Comparison of ENCODE assay signal across 21 cellular contexts in the genomic region with DNA sequence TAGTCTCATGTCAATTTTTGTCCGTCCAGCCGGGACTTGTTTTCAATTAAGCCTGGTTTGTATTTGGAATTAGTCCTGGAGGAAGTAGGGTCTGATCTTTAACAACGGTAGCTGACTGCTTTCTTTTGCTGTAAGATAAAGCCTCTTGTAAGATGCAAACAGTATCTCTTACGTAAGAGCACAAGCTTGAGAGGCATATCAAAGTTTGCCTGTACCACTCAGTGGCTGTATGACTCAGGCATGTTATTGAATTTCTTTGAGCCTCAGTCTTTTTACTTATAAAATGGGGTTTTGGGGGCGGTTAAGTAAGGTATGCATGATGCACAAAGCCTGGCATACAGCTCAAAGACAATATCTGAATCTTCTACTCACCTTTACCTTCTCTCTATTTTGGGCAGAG.
"Had no signal": no experiment of that assay in that cellular context is flagged by ENCODE, and none has a peak within 500 bp of the region (broad histone marks: within the 10 kb centered on the region; RNA-seq: fewer than 3 reads in every experiment).

No MANE protein-coding gene starts in this region.

- H3K4me3 Mint-ChIP-seq: activated CD4-positive, alpha-beta memory T cell treated with anti-CD3 and anti-CD28 coated beads for 36 hours; activated naive CD8-positive, alpha-beta T cell treated with anti-CD3 and anti-CD28 coated beads, Interleukin-2, amount 50 U/mL, for 24 hours; central memory CD8-positive, alpha-beta T cell; memory B cell; nephron; T-helper 1 cell treated with Interleukin-12 subunit alpha and Interleukin-12 subunit beta and Interleukin-4 antibody, amounts not matched to agents 30 μg/mL and 1 μg/mL, for 36 hours; type B pancreatic cell had no signal

- H3K4me3 ChIP-seq: coronary artery, ovary, prostate gland, testis had no signal

- H3K4me1 Mint-ChIP-seq: activated naive CD8-positive, alpha-beta T cell treated with anti-CD3 and anti-CD28 coated beads, Interleukin-2, amount 50 U/mL, for 24 hours; central memory CD8-positive, alpha-beta T cell; memory B cell; nephron had no signal

- ATAC-seq: activated naive CD8-positive, alpha-beta T cell treated with anti-CD3 and anti-CD28 coated beads, Interleukin-2, amount 50 U/mL, for 24 hours; left ventricle myocardium superior had no signal

- H3K9me3 Mint-ChIP-seq: activated CD4-positive, alpha-beta memory T cell treated with anti-CD3 and anti-CD28 coated beads for 36 hours; activated naive CD8-positive, alpha-beta T cell treated with anti-CD3 and anti-CD28 coated beads, Interleukin-2, amount 50 U/mL, for 24 hours; central memory CD8-positive, alpha-beta T cell; memory B cell; nephron; T-helper 1 cell treated with Interleukin-12 subunit alpha and Interleukin-12 subunit beta and Interleukin-4 antibody, amounts not matched to agents 30 μg/mL and 1 μg/mL, for 36 hours; type B pancreatic cell had no signal

- DNase-seq: activated CD4-positive, alpha-beta memory T cell treated with anti-CD3 and anti-CD28 coated beads for 36 hours; activated CD4-positive, alpha-beta T cell treated with anti-CD3 and anti-CD28 coated beads for 48 hours; activated effector memory CD4-positive, alpha-beta T cell treated with anti-CD3 and anti-CD28 coated beads, Interleukin-2, amount 50 U/mL, for 16 hours; activated naive CD4-positive, alpha-beta T cell treated with anti-CD3 and anti-CD28 coated beads, Interleukin-2, amount 50 U/mL, for 16 hours; activated naive CD8-positive, alpha-beta T cell treated with anti-CD3 and anti-CD28 coated beads, Interleukin-2, amount 50 U/mL, for 24 hours; aorta; brain microvascular endothelial cell; foreskin melanocyte; hippocampal formation; left ventricle myocardium superior; ovary; stimulated activated CD4-positive, alpha-beta T cell treated with anti-CD3 and anti-CD28 coated beads, Interleukin-2, amount 100 ng/mL, for 48 hours; stimulated activated naive CD4-positive, alpha-beta T cell; testis had no signal

- H3K27me3 Mint-ChIP-seq: activated naive CD8-positive, alpha-beta T cell treated with anti-CD3 and anti-CD28 coated beads, Interleukin-2, amount 50 U/mL, for 24 hours; type B pancreatic cell had no signal

- H3K36me3 Mint-ChIP-seq: activated CD4-positive, alpha-beta memory T cell treated with anti-CD3 and anti-CD28 coated beads for 36 hours; memory B cell had no signal
